ENCODE assay signal across 8 cellular contexts in the genomic region with DNA sequence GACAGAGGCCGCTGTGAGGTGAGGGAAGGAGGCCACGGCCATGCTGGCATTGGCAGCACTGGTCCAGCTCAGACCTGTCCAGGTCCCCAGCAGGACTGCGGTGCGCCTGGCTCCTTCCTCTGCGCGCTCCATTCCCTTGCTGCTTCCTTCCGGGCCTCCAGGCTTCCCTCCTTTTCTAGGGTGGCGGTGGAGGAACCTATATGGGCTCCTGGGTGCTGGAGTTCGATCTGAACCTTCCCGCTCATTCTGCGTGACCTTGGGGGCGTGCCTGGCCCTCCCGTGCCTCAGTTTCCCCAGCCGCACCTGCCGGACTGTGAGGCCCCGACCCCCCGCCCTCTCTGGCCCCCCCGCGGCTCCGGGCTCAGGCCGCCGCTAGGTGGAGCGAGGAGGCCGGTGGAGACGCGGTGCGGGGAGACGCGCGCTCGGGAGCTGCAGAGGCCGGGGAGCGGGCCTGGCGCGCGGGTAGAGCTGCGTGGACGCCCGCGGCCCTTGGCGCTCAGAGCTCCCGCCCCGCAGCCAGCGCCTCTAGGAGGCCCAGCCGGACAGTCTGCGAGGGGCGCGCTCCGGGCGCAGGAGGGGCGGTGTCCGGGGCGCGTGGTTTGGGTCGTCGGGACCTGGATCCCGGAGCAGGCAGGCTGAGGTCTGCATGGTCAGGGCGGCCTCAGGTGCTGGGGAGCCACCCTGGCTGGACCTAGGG. TPM values are rescaled to one million over a fixed set of nuclear protein-coding genes. Genes with fewer than 3 reads are reported as not detected.
DNase-seq lines count a peak whose midpoint lies in the region; ATAC-seq and TF ChIP-seq lines count a peak whose summit lies in the region.

No MANE protein-coding gene starts in this region.

- H3K9me3 ChIP-seq in DOHH2 (ENCODE audit: control insufficient read depth, insufficient read depth, low read length) (no peaks in the 10 kb centered on the region), Karpas-422 (ENCODE audit: low read length) (no peaks in the 10 kb centered on the region), neural cell (ENCODE audit: low read length) (no peaks in the 10 kb centered on the region)

- TF ChIP-seq CTCF in DOHH2 (IDR thresholded peaks at IDR 0.05; ENCODE audit: low read depth, low read length, poor library complexity, severe bottlenecking) (peak; percentile 63), neural cell (IDR thresholded peaks at IDR 0.05; ENCODE audit: poor library complexity, severe bottlenecking) (peak; percentile 67)

- H3K79me2 ChIP-seq in DOHH2 (ENCODE audit: control insufficient read depth, low read length) (no peaks in the 10 kb centered on the region), Karpas-422 (ENCODE audit: low read length) (no peaks in the 10 kb centered on the region), neural cell (replicated peaks; ENCODE audit: insufficient read depth, low read length) (no peaks in the 10 kb centered on the region)

- no peak overlapping the region for H3K9ac ChIP-seq in Karpas-422 (ENCODE audit: low read length)
- H3K9ac ChIP-seq in neural cell (ENCODE audit: low read length) = no peak overlapping the region

- H3K4me1 ChIP-seq in DOHH2 (ENCODE audit: control insufficient read depth, low read length) (peaks cover 4% of the 10 kb centered on the region; the same call in 1 of the 2 replicates), Karpas-422 (ENCODE audit: low read length) (no peaks in the 10 kb centered on the region)

- peak; percentile 70 for TF ChIP-seq RAD21 in neural cell (conservative IDR thresholded peaks at IDR 0.05)

- no peaks in the 10 kb centered on the region for H4K20me1 ChIP-seq in DOHH2 (ENCODE audit: control insufficient read depth, insufficient read depth, low read depth, low read length)
- no peaks in the 10 kb centered on the region for H4K20me1 ChIP-seq in Karpas-422 (ENCODE audit: insufficient read depth, low read depth, low read length)
- H4K20me1 ChIP-seq in neural cell (ENCODE audit: insufficient read depth) = no peaks in the 10 kb centered on the region

- peaks cover 37% of the 10 kb centered on the region for H3K27me3 ChIP-seq in DOHH2 (ENCODE audit: control insufficient read depth, low read length)
- no peaks in the 10 kb centered on the region for H3K27me3 ChIP-seq in Karpas-422 (ENCODE audit: low read length)
- no peaks in the 10 kb centered on the region for H3K27me3 ChIP-seq in neural cell (ENCODE audit: insufficient read depth, low read depth, low read length)

- H3K27ac ChIP-seq in DOHH2 (ENCODE audit: low read depth, low read length) (no peak overlapping the region), Karpas-422 (ENCODE audit: low read length) (no peak overlapping the region), neural cell (ENCODE audit: low read length) (no peak overlapping the region)

- no peak for ATAC-seq in GM21526 (IDR thresholded peaks at IDR 0.05; ENCODE audit: low FRiP score, unreplicated experiment)
- ATAC-seq in HG03159 (IDR thresholded peaks at IDR 0.05; ENCODE audit: unreplicated experiment) = no peak
- ATAC-seq in GM18858 (IDR thresholded peaks at IDR 0.05; ENCODE audit: unreplicated experiment) = no peak

- H3K36me3 ChIP-seq in DOHH2 (ENCODE audit: control insufficient read depth, low read length) = no peaks in the 10 kb centered on the region
- no peaks in the 10 kb centered on the region for H3K36me3 ChIP-seq in Karpas-422 (ENCODE audit: insufficient read depth, low read length)
- H3K36me3 ChIP-seq in neural cell (ENCODE audit: insufficient read depth, low read length) = no peaks in the 10 kb centered on the region

- H2AFZ ChIP-seq in Karpas-422 (ENCODE audit: low read length) = no peak overlapping the region
- H2AFZ ChIP-seq in neural cell (ENCODE audit: low read depth, low read length) = no peak overlapping the region

- no peaks in the 10 kb centered on the region for H3K9me2 ChIP-seq in DOHH2 (replicated peaks; ENCODE audit: control insufficient read depth, low read length)
- no peaks in the 10 kb centered on the region for H3K9me2 ChIP-seq in Karpas-422 (replicated peaks; ENCODE audit: insufficient read depth, low read length)
- no peaks in the 10 kb centered on the region for H3K9me2 ChIP-seq in neural cell (ENCODE audit: insufficient read depth, low read length)

- H3F3A ChIP-seq in DOHH2 (ENCODE audit: control insufficient read depth, insufficient read depth) (no peaks in the 10 kb centered on the region), neural cell (ENCODE audit: insufficient read depth, low read length, poor library complexity, severe bottlenecking) (no peaks in the 10 kb centered on the region)

- H3K4me2 ChIP-seq in DOHH2 (ENCODE audit: low read length) = peak overlapping the region; percentile 36
- H3K4me2 ChIP-seq in Karpas-422 (ENCODE audit: low read depth, low read length, poor library complexity, severe bottlenecking) = no peak overlapping the region
- no peak overlapping the region for H3K4me2 ChIP-seq in neural cell (ENCODE audit: low read length)

- TF ChIP-seq EP300 in neural cell (conservative IDR thresholded peaks at IDR 0.05; ENCODE audit: poor library complexity, severe bottlenecking) = no peak

- H3K4me3 ChIP-seq in DOHH2 (ENCODE audit: low read length) = peak overlapping the region; percentile 32; the same call in 1 of the 2 replicates
- no peak overlapping the region for H3K4me3 ChIP-seq in Karpas-422 (ENCODE audit: low read length)
- H3K4me3 ChIP-seq in neural cell (ENCODE audit: low read length) = peak overlapping the region; percentile 43

- DNase-seq in Karpas-422 (peak; percentile 67), fibroblast of the conjunctiva (ENCODE audit: low read depth) (peak; percentile 9)
- peak; percentile 71 for DNase-seq in activated CD8-positive, alpha-beta memory T cell treated with anti-CD3 and anti-CD28 coated beads for 24 hours

TF ChIP-seq in neural cell, 6 proteins besides CTCF, POLR2A, EP300 and RAD21:
- no peak for TF ChIP-seq TAF1 (IDR thresholded peaks at IDR 0.05; ENCODE audit: low read depth)
- TF ChIP-seq POLR2AphosphoS5 (IDR thresholded peaks at IDR 0.05) = no peak
- peak; percentile 61 for TF ChIP-seq SMC3 (conservative IDR thresholded peaks at IDR 0.05; ENCODE audit: poor library complexity)
TF ChIP-seq in neural cell: peak in this region for 1.

RNA-seq across cellular contexts. Expression of gene EFNA2, which starts 29.9 kb away (rescaled TPM):
- not detected in 2 replicates for total RNA-seq in Karpas-422 (2014; rRNA removed; shearing (Covaris generic); ENCODE audit: low replicate concordance)
- 9.8 and 10.3 TPM in 2 replicates for polyA plus RNA-seq in neural cell
- 23.4 and 24.8 TPM in 2 replicates for polyA minus RNA-seq in neural cell

RNA-seq across cellular contexts. Expression of gene FAM174C, which starts 40.3 kb away (rescaled TPM):
- total RNA-seq in Karpas-422 (2014; rRNA removed; shearing (Covaris generic); ENCODE audit: low replicate concordance) = 32.7 and 68.1 TPM in 2 replicates
- 21.7 and 28.4 TPM in 2 replicates for polyA plus RNA-seq in neural cell
- polyA minus RNA-seq in neural cell = 5.1 and 7.5 TPM in 2 replicates

RNA-seq across cellular contexts. Expression of gene CIRBP, which starts 46.5 kb away (rescaled TPM):
- total RNA-seq in Karpas-422 (2014; rRNA removed; shearing (Covaris generic); ENCODE audit: low replicate concordance) = 141 and 291 TPM in 2 replicates
- 1,663 and 1,665 TPM in 2 replicates for polyA plus RNA-seq in neural cell
- 542 and 651 TPM in 2 replicates for polyA minus RNA-seq in neural cell

Comparison
In these comparisons a context has a peak if more than half of its experiments do, and no peak if none do; other contexts are left out.
1. DNase-seq: peak in every context shown above with its lines; median percentile 71 in activated CD8-positive, alpha-beta memory T cell treated with anti-CD3 and anti-CD28 coated beads for 24 hours; 67 in Karpas-422; 9 in fibroblast of the conjunctiva.